In the genomic region with DNA sequence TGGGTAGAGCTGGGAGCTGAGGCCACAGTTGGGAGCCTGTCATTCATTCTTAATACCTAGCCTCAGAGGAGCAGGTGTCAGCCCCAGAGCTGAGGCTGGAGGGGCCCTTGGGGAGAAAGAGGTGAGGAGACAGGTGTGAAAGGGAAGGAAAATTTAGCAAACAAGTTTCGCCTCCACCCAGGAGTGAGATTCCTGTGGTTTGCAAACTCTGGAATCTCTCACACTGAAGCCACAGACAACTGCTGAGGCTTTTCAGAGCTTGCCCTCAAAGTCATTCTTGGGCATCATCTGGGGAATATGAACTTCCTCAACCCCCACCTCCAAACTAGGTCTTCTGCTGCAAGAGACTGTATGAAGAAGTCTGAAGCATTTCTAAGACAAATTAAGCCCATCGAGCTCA, we compare ENCODE assay signal across 25 cellular contexts.
"Had no signal": no experiment of that assay in that cellular context is flagged by ENCODE, and none has a peak within 500 bp of the region (broad histone marks: within the 10 kb centered on the region; RNA-seq: fewer than 3 reads in every experiment).

No MANE protein-coding gene starts in this region.

- H3K4me1 Mint-ChIP-seq: neural crest cell; stimulated activated effector memory CD8-positive, alpha-beta T cell treated with anti-CD3 and anti-CD28 coated beads, Interleukin-12 subunit alpha, Interleukin-12 subunit beta, amount 100 ng/mL, for 72 hours had no signal

- H3K4me3 Mint-ChIP-seq: dendritic cell treated with granulocyte-macrophage colony-stimulating factor and Interleukin-4, amounts not matched to agents 40 ng/mL and 50 ng/mL, for 4 days; natural killer cell treated with Interleukin-12 subunit alpha and Interleukin-12 subunit beta and Interleukin-15 and Interleukin-18, amount 100 ng/mL, for 72 hours; neural crest cell; stimulated activated effector memory CD8-positive, alpha-beta T cell treated with anti-CD3 and anti-CD28 coated beads, Interleukin-12 subunit alpha, Interleukin-12 subunit beta, amount 100 ng/mL, for 72 hours; type B pancreatic cell had no signal

- H3K4me1 ChIP-seq: colonic mucosa, esophagus muscularis mucosa, heart right ventricle, parathyroid adenoma, right lobe of liver, stomach, thyroid gland had no signal

- H3K9me3 ChIP-seq: colonic mucosa, esophagus muscularis mucosa, heart right ventricle, right lobe of liver, stomach, thyroid gland had no signal

- H3K36me3 ChIP-seq: colonic mucosa, esophagus muscularis mucosa, heart right ventricle, right lobe of liver, stomach, thyroid gland had no signal

- H3K27ac Mint-ChIP-seq: dendritic cell treated with granulocyte-macrophage colony-stimulating factor and Interleukin-4, amounts not matched to agents 40 ng/mL and 50 ng/mL, for 4 days; natural killer cell treated with Interleukin-12 subunit alpha and Interleukin-12 subunit beta and Interleukin-15 and Interleukin-18, amount 100 ng/mL, for 72 hours; progenitor cell of endocrine pancreas; stimulated activated effector memory CD8-positive, alpha-beta T cell treated with anti-CD3 and anti-CD28 coated beads, Interleukin-12 subunit alpha, Interleukin-12 subunit beta, amount 100 ng/mL, for 72 hours; type B pancreatic cell had no signal

- H3K4me3 ChIP-seq: colonic mucosa, esophagus muscularis mucosa, heart right ventricle, lung, right lobe of liver, stomach, thyroid gland had no signal

- H3K27ac ChIP-seq: colonic mucosa, esophagus muscularis mucosa, heart right ventricle, parathyroid adenoma, right lobe of liver, stomach, thyroid gland had no signal

- H3K27me3 ChIP-seq: colonic mucosa, esophagus muscularis mucosa, heart right ventricle, right lobe of liver, stomach, thyroid gland had no signal

- FAIRE-seq: endothelial cell of umbilical vein, islet of Langerhans had no signal

- H3K79me2 ChIP-seq: parathyroid adenoma had no signal

- H3K9me3 Mint-ChIP-seq: dendritic cell treated with granulocyte-macrophage colony-stimulating factor and Interleukin-4, amounts not matched to agents 40 ng/mL and 50 ng/mL, for 4 days; neural crest cell; type B pancreatic cell had no signal

- DNase-seq: colonic mucosa; effector CD8-positive, alpha-beta T cell; foreskin melanocyte; glutamatergic neuron; heart right ventricle; hippocampal formation; mesenchymal stem cell; midbrain; right lobe of liver; stimulated activated CD4-positive, alpha-beta T cell treated with anti-CD3 and anti-CD28 coated beads, Interleukin-2, amount 100 ng/mL, for 24 hours; stimulated activated CD4-positive, alpha-beta T cell treated with anti-CD3 and anti-CD28 coated beads, Interleukin-4, amount 100 ng/mL, for 24 hours; stimulated activated naive CD4-positive, alpha-beta T cell treated with Interleukin-2 at 50 U/mL for 16 hours; stomach; thyroid gland had no signal

- H2AFZ ChIP-seq: parathyroid adenoma had no signal

- ATAC-seq: heart right ventricle; natural killer cell treated with Interleukin-12 subunit alpha and Interleukin-12 subunit beta and Interleukin-15 and Interleukin-18, amount 100 ng/mL, for 72 hours; right lobe of liver; stimulated activated effector memory CD8-positive, alpha-beta T cell treated with anti-CD3 and anti-CD28 coated beads, Interleukin-12 subunit alpha, Interleukin-12 subunit beta, amount 100 ng/mL, for 72 hours had no signal

- H3K27me3 Mint-ChIP-seq: dendritic cell treated with granulocyte-macrophage colony-stimulating factor and Interleukin-4, amounts not matched to agents 40 ng/mL and 50 ng/mL, for 4 days; natural killer cell treated with Interleukin-12 subunit alpha and Interleukin-12 subunit beta and Interleukin-15 and Interleukin-18, amount 100 ng/mL, for 72 hours had no signal

- H3K9ac ChIP-seq: parathyroid adenoma had no signal

- H3K36me3 Mint-ChIP-seq: natural killer cell treated with Interleukin-12 subunit alpha and Interleukin-12 subunit beta and Interleukin-15 and Interleukin-18, amount 100 ng/mL, for 72 hours; stimulated activated effector memory CD8-positive, alpha-beta T cell treated with anti-CD3 and anti-CD28 coated beads, Interleukin-12 subunit alpha, Interleukin-12 subunit beta, amount 100 ng/mL, for 72 hours; type B pancreatic cell had no signal
